14 cellular contexts compared by ENCODE assay signal in the genomic region with DNA sequence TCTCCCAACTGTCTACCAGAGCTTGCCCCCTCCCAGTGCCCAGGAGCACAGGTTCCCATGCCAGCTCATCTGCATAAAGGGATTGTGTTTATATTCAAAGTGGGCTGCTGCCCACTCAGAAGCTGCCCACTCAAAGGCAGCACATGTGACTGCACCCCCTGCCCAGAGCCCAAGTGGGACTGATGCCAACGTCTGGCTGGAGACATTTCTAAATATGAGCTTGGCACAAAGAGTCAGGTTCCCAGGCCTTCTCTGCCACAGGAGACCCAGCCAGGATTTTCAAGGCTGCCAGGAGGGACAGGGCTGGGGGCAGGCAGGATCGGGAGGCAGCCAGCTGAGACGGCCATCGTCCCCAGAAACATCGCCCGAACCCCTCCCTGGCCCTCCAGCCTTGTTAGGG.
A peak's percentile ranks its signal among the peaks of the same experiment; 100 is the strongest.
DNase-seq lines count a peak whose midpoint lies in the region; ATAC-seq and TF ChIP-seq lines count a peak whose summit lies in the region.
"Had no signal": no experiment of that assay in that cellular context is flagged by ENCODE, and none has a peak within 500 bp of the region (broad histone marks: within the 10 kb centered on the region; RNA-seq: fewer than 3 reads in every experiment).

No MANE protein-coding gene starts in this region.

- H3K79me1 ChIP-seq in neuronal stem cell (ENCODE audit: low read depth, low read length), result no peaks in the 10 kb centered on the region

- H2AK5ac ChIP-seq in neuronal stem cell (ENCODE audit: low read depth, low read length), result peak overlapping the region; percentile 76

- H3K23ac ChIP-seq in neuronal stem cell (ENCODE audit: low read depth, low read length, poor library complexity), result no peak overlapping the region

- no peak overlapping the region for H2BK5ac ChIP-seq in neuronal stem cell (ENCODE audit: low read length)

- no peak overlapping the region for H2BK12ac ChIP-seq in neuronal stem cell (ENCODE audit: low read length)

- no peak overlapping the region for H3K18ac ChIP-seq in neuronal stem cell (ENCODE audit: low read length)

- peaks cover 0 to 3% of the 10 kb centered on the region in 2 donors for H3K4me1 ChIP-seq in neuronal stem cell (ENCODE audit: control insufficient read depth in 2 of 2, insufficient read depth in 1 of 2, low read depth in 1 of 2, low read length in 2 of 2)
- H3K4me1 ChIP-seq in gastrocnemius medialis, result peaks cover 0 to 5% of the 10 kb centered on the region in 2 donors

- ATAC-seq in gastrocnemius medialis (no peak), GM18909 (IDR thresholded peaks at IDR 0.05; ENCODE audit: poor library complexity, unreplicated experiment) (no peak)
- ATAC-seq: activated T-helper 17 cell treated with anti-CD3 and anti-CD28 coated beads, Interleukin-2, amount 50 U/mL, for 72 hours; HCT116 had no signal

- no peak overlapping the region for H4K8ac ChIP-seq in neuronal stem cell (ENCODE audit: low read depth, low read length)

- intact Hi-C loops in gastrocnemius medialis (cut with DNase I; ENCODE audit: low total_unique reads), result loop anchor here (5.0 kb wide), 2 partner anchors 100 to 110 kb away; no protein-coding TSS in a partner anchor

- TF ChIP-seq POLR2A in gastrocnemius medialis (IDR thresholded peaks at IDR 0.05), result no peak

- H3K14ac ChIP-seq in neuronal stem cell (ENCODE audit: low read length), result no peak overlapping the region

- H3K4me2 ChIP-seq in neuronal stem cell (ENCODE audit: insufficient read depth, low read length, poor library complexity, severe bottlenecking), result no peak overlapping the region

- H3K4ac ChIP-seq in neuronal stem cell (ENCODE audit: low read length), result no peak overlapping the region

- WGBS in neuronal stem cell (ENCODE audit: extremely low coverage in 2 of 2, insufficient read length in 2 of 2, insufficient replicate concordance in 1 of 2), 2 donors, result no CpG with 5 or more reads among the region's 6 CpGs

- no peak overlapping the region for H3K9ac ChIP-seq in neuronal stem cell (ENCODE audit: low read depth, low read length, poor library complexity)

- DNase-seq in DMS153 (lab: John Stamatoyannopoulos, UW) (peak; percentile 56), NCI-H2029 treated with DMSO at 0.1 percent for 48 hours (lab: John Stamatoyannopoulos, UW) (peak; percentile 71), cerebellum (ENCODE audit: low spot score) (peak; percentile 32), neuronal stem cell (ENCODE audit: low spot score) (no peak), foreskin melanocyte (no peak), gastrocnemius medialis (no peak), NCI-H774 (lab: John Stamatoyannopoulos, UW) (no peak)
- DNase-seq: erythroblast; mesendoderm; Peyer's patch; stimulated activated CD4-positive, alpha-beta T cell treated with anti-CD3 and anti-CD28 coated beads, Interleukin-1b, Interleukin-23, amount 100 ng/mL, for 48 hours had no signal

- H2BK15ac ChIP-seq in neuronal stem cell (ENCODE audit: low read length), result no peak overlapping the region

- no peak overlapping the region for H2AFZ ChIP-seq in neuronal stem cell (ENCODE audit: low read length)

- H3K9me3 ChIP-seq in neuronal stem cell (replicated peaks in 1 of 2; ENCODE audit: control insufficient read depth in 2 of 2, insufficient read depth in 1 of 2, low read depth in 1 of 2, low read length in 2 of 2), result no peaks in the 10 kb centered on the region
- no peaks in the 10 kb centered on the region for H3K9me3 ChIP-seq in gastrocnemius medialis
- H3K9me3 ChIP-seq: Peyer's patch had no signal

- in situ Hi-C loops in gastrocnemius medialis (cut with MboI; ENCODE audit: low sequenced_read_pairs in 4 of 4), result loop anchor here in 2 of 4 donors (10.0 kb wide), 3 partner anchors 103 to 307 kb away; no protein-coding TSS in a partner anchor

- H3K36me3 ChIP-seq in neuronal stem cell (replicated peaks in 1 of 2; ENCODE audit: control insufficient read depth in 2 of 2, insufficient read depth in 2 of 2, low read length in 2 of 2) (no peaks in the 10 kb centered on the region), gastrocnemius medialis (no peaks in the 10 kb centered on the region)
- H3K36me3 ChIP-seq: Peyer's patch had no signal

- H3K4me3 ChIP-seq in neuronal stem cell (ENCODE audit: low read length in 2 of 2), result no peak overlapping the region
- no peak overlapping the region for H3K4me3 ChIP-seq in gastrocnemius medialis
- H3K4me3 ChIP-seq: Peyer's patch had no signal

- H4K91ac ChIP-seq in neuronal stem cell (ENCODE audit: low read depth, low read length, poor library complexity), result no peak overlapping the region

- H3K27ac ChIP-seq in neuronal stem cell (replicated peaks; ENCODE audit: low read length) (no peak overlapping the region), gastrocnemius medialis (no peak overlapping the region)
- H3K27ac ChIP-seq: Peyer's patch had no signal

- H2BK120ac ChIP-seq in neuronal stem cell (ENCODE audit: low read depth, low read length), result no peak overlapping the region

- TF ChIP-seq CTCF in gastrocnemius medialis (IDR thresholded peaks at IDR 0.05 in 4 of 5, conservative IDR thresholded peaks at IDR 0.05 in 1 of 5), result no peak

- H3K27me3 ChIP-seq in neuronal stem cell (ENCODE audit: control insufficient read depth in 3 of 3, insufficient read depth in 3 of 3, low read depth in 1 of 3, low read length in 3 of 3) (peaks cover 0 to 5% (median 0%) of the 10 kb centered on the region in 3 experiments), gastrocnemius medialis (no peaks in the 10 kb centered on the region)
- H3K27me3 ChIP-seq: Peyer's patch had no signal

Comparison
In these comparisons a context has a peak if more than half of its experiments do, and no peak if none do; other contexts are left out.
1. DNase-seq: peak in DMS153 (single experiment), NCI-H2029 treated with DMSO at 0.1 percent for 48 hours (single experiment) and cerebellum (single experiment); none in neuronal stem cell (single experiment), foreskin melanocyte (single experiment), gastrocnemius medialis (0 of 2) and NCI-H774 (single experiment).